ENCODE assay signal across 14 cellular contexts in genomic region chr3:38548154-38548931, GRCh38. TPM values are rescaled to one million over a fixed set of nuclear protein-coding genes. Genes with fewer than 3 reads are reported as not detected.
DNase-seq lines count a peak whose midpoint lies in the region; ATAC-seq, FAIRE-seq and TF ChIP-seq lines count a peak whose summit lies in the region.
"Had no signal": no experiment of that assay in that cellular context is flagged by ENCODE, and none has a peak within 500 bp of the region (broad histone marks: within the 10 kb centered on the region; RNA-seq: fewer than 3 reads in every experiment).

No MANE protein-coding gene starts in this region.

- no peak overlapping the region for H2AK5ac ChIP-seq in neuronal stem cell (ENCODE audit: low read depth, low read length)

- H2AFZ ChIP-seq in DND-41 (ENCODE audit: low read depth, low read length) (no peak overlapping the region), neuronal stem cell (ENCODE audit: low read length) (no peak overlapping the region)

- H3K4me2 ChIP-seq in DND-41 (ENCODE audit: insufficient read depth, low read length), result no peak overlapping the region
- no peak overlapping the region for H3K4me2 ChIP-seq in neuronal stem cell (ENCODE audit: insufficient read depth, low read length, poor library complexity, severe bottlenecking)

- TF ChIP-seq POLR2A in GM12892 (IDR thresholded peaks at IDR 0.05; ENCODE audit: low read depth, low read length), result no peak

- H3K9ac ChIP-seq in DND-41 (ENCODE audit: low read depth, low read length) (no peak overlapping the region), neuronal stem cell (ENCODE audit: low read depth, low read length, poor library complexity) (no peak overlapping the region)

- peak overlapping the region; percentile 15 for H3K18ac ChIP-seq in neuronal stem cell (ENCODE audit: low read length)

- FAIRE-seq in GM12892 (lab: Jason Lieb, UNC), result no peak
- FAIRE-seq: GM18507 had no signal

- no peak overlapping the region for H4K8ac ChIP-seq in neuronal stem cell (ENCODE audit: low read depth, low read length)

- H3K27me3 ChIP-seq in DND-41 (ENCODE audit: insufficient read depth, low read length, poor library complexity), result peaks cover 10% of the 10 kb centered on the region
- H3K27me3 ChIP-seq in neuronal stem cell (ENCODE audit: control insufficient read depth in 3 of 3, insufficient read depth in 3 of 3, low read depth in 1 of 3, low read length in 3 of 3), result peaks cover 0 to 3% (median 0%) of the 10 kb centered on the region in 3 experiments

- H4K20me1 ChIP-seq in DND-41 (ENCODE audit: insufficient read depth, low read length), result no peaks in the 10 kb centered on the region

- intact Hi-C loops in Right ventricle myocardium superior (cut with DNase I), result no loop called here

- H3K27ac ChIP-seq in DND-41 (ENCODE audit: low read length), result no peak overlapping the region
- no peak overlapping the region for H3K27ac ChIP-seq in neuronal stem cell (replicated peaks; ENCODE audit: low read length)

- H4K91ac ChIP-seq in neuronal stem cell (ENCODE audit: low read depth, low read length, poor library complexity), result no peak overlapping the region

- no CpG with 5 or more reads among the region's 17 CpGs for WGBS in neuronal stem cell (ENCODE audit: extremely low coverage in 2 of 2, insufficient read length in 2 of 2, insufficient replicate concordance in 1 of 2), 2 donors

- no peaks in the 10 kb centered on the region for H3K79me1 ChIP-seq in neuronal stem cell (ENCODE audit: low read depth, low read length)

- H3K4ac ChIP-seq in neuronal stem cell (ENCODE audit: low read length), result no peak overlapping the region

- H3K4me1 ChIP-seq in DND-41 (ENCODE audit: insufficient read depth, low read length) (no peaks in the 10 kb centered on the region), neuronal stem cell (ENCODE audit: control insufficient read depth in 2 of 2, insufficient read depth in 1 of 2, low read depth in 1 of 2, low read length in 2 of 2) (peaks cover 0 to 4% of the 10 kb centered on the region in 2 donors)

- ATAC-seq in DND-41 (ENCODE audit: insufficient read depth, low read depth), result peak; percentile 77
- peak; percentile 51 for ATAC-seq in Right ventricle myocardium superior (ENCODE audit: poor library complexity)
- no peak for ATAC-seq in GM18873 (IDR thresholded peaks at IDR 0.05; ENCODE audit: low FRiP score, unreplicated experiment)
- ATAC-seq: activated T-cell treated with anti-CD3 and anti-CD28 coated beads, Interleukin-2, amount 50 U/mL, for 4 hours; stimulated activated memory B cell treated with anti-CD40 and anti-IgM and Interleukin-4, amounts not matched to agents 10 μg/mL and 1 μg/mL and 100 μg/mL, for 72 hours had no signal

- no peak overlapping the region for H3K14ac ChIP-seq in neuronal stem cell (ENCODE audit: low read length)

- H3K79me2 ChIP-seq in DND-41 (ENCODE audit: insufficient read depth, low read length), result no peaks in the 10 kb centered on the region

- H2BK120ac ChIP-seq in neuronal stem cell (ENCODE audit: low read depth, low read length), result no peak overlapping the region

- H2BK12ac ChIP-seq in neuronal stem cell (ENCODE audit: low read length), result no peak overlapping the region

- peak; percentile 55 for DNase-seq in DND-41
- peak; percentile 54 for DNase-seq in NCI-H226
- DNase-seq in Right ventricle myocardium superior, result no peak
- no peak for DNase-seq in neuronal stem cell (ENCODE audit: low spot score)
- DNase-seq in NCI-H774 (lab: John Stamatoyannopoulos, UW), result no peak
- DNase-seq in KG1 (lab: John Stamatoyannopoulos, UW), result no peak
- DNase-seq in GM12892 (ENCODE audit: insufficient read length), result no peak
- DNase-seq: activated T-cell treated with anti-CD3 and anti-CD28 coated beads, Interleukin-2, amount 50 U/mL, for 4 hours; NCI-H1694; NK-92 treated with Interleukin-12 subunit alpha and Interleukin-12 subunit beta, amount 100 ng/mL, for 24 hours; stimulated activated CD4-positive, alpha-beta T cell treated with anti-CD3 and anti-CD28 coated beads, Interleukin-4, amount 100 ng/mL, for 1 hour had no signal

- no peaks in the 10 kb centered on the region for H3K36me3 ChIP-seq in DND-41 (ENCODE audit: insufficient read depth, low read length)
- peaks cover 0 to 2% of the 10 kb centered on the region in 2 donors for H3K36me3 ChIP-seq in neuronal stem cell (replicated peaks in 1 of 2; ENCODE audit: control insufficient read depth in 2 of 2, insufficient read depth in 2 of 2, low read length in 2 of 2)

- no peak overlapping the region for H3K23ac ChIP-seq in neuronal stem cell (ENCODE audit: low read depth, low read length, poor library complexity)

- H3K4me3 ChIP-seq in DND-41 (ENCODE audit: low read depth in 1 of 2, low read length in 2 of 2) (no peak overlapping the region), neuronal stem cell (ENCODE audit: low read length in 2 of 2) (no peak overlapping the region)

- no peak overlapping the region for H2BK15ac ChIP-seq in neuronal stem cell (ENCODE audit: low read length)

- H3K9me3 ChIP-seq in DND-41 (ENCODE audit: insufficient read depth, low read length, severe bottlenecking) (no peaks in the 10 kb centered on the region), neuronal stem cell (replicated peaks in 1 of 2; ENCODE audit: control insufficient read depth in 2 of 2, insufficient read depth in 1 of 2, low read depth in 1 of 2, low read length in 2 of 2) (no peaks in the 10 kb centered on the region)

- no peak for TF ChIP-seq CTCF in DND-41 (IDR thresholded peaks at IDR 0.05; ENCODE audit: borderline replicate concordance, extremely low read depth, low read length, poor library complexity, severe bottlenecking)

- no peak overlapping the region for H2BK5ac ChIP-seq in neuronal stem cell (ENCODE audit: low read length)

RNA-seq across cellular contexts. Expression of gene EXOG, which starts 52.2 kb away (rescaled TPM):
- 23.2 TPM for total RNA-seq in Right ventricle myocardium superior
- 10.3 TPM for polyA plus RNA-seq in neuronal stem cell (2013, experiment 1 of 2)
- 11.4 TPM for polyA plus RNA-seq in neuronal stem cell (2013, experiment 2 of 2)
- 12.7 TPM for polyA plus RNA-seq in GM12892 (2012; ENCODE audit: missing spikeins)

Comparison
In these comparisons a context has a peak if more than half of its experiments do, and no peak if none do; other contexts are left out.
1. DNase-seq: peak in DND-41 (single experiment) and NCI-H226 (single experiment); none in Right ventricle myocardium superior (single experiment), neuronal stem cell (single experiment), NCI-H774 (single experiment), KG1 (single experiment) and GM12892 (single experiment).